Comparison of ENCODE assay signal across 8 cellular contexts in genomic region chr13:46455924-46456323, GRCh38.
DNase-seq lines count a peak whose midpoint lies in the region; ATAC-seq and TF ChIP-seq lines count a peak whose summit lies in the region.
"Not testable (repeated sequence)": the region's sequence is repeated elsewhere in the genome, so short reads cannot be mapped to it uniquely, and the experiment has no call there.

No MANE protein-coding gene starts in this region.

- not testable (repeated sequence) for H3K27ac Mint-ChIP-seq in T-helper 17 cell; chondrocyte (ENCODE audit: unreplicated experiment); stimulated activated memory B cell treated with anti-CD40 and anti-IgM and Interleukin-4, amounts not matched to agents 10 μg/mL and 1 μg/mL and 100 μg/mL, for 72 hours

- peak; percentile 77 for TF ChIP-seq CTCF in chondrocyte (IDR thresholded peaks at IDR 0.05)

- H3K9me3 ChIP-seq in T-helper 17 cell (ENCODE audit: control insufficient read depth, low read length, poor library complexity, severe bottlenecking): not testable (repeated sequence)

- not testable (repeated sequence) for H3K36me3 Mint-ChIP-seq in T-helper 17 cell (ENCODE audit: low read depth); chondrocyte (ENCODE audit: low read depth); stimulated activated memory B cell treated with anti-CD40 and anti-IgM and Interleukin-4, amounts not matched to agents 10 μg/mL and 1 μg/mL and 100 μg/mL, for 72 hours

- H3K27me3 Mint-ChIP-seq in T-helper 17 cell: peaks cover 11% of the 10 kb centered on the region
- not testable (repeated sequence) for H3K27me3 Mint-ChIP-seq in chondrocyte (ENCODE audit: low read depth); stimulated activated memory B cell treated with anti-CD40 and anti-IgM and Interleukin-4, amounts not matched to agents 10 μg/mL and 1 μg/mL and 100 μg/mL, for 72 hours

- not testable (repeated sequence) for H3K9me3 Mint-ChIP-seq in chondrocyte (ENCODE audit: low read depth); stimulated activated memory B cell treated with anti-CD40 and anti-IgM and Interleukin-4, amounts not matched to agents 10 μg/mL and 1 μg/mL and 100 μg/mL, for 72 hours

- not testable (repeated sequence) for H3K4me3 Mint-ChIP-seq in T-helper 17 cell; chondrocyte (ENCODE audit: unreplicated experiment); stimulated activated memory B cell treated with anti-CD40 and anti-IgM and Interleukin-4, amounts not matched to agents 10 μg/mL and 1 μg/mL and 100 μg/mL, for 72 hours

- ATAC-seq in GM19452 (IDR thresholded peaks at IDR 0.05; ENCODE audit: unreplicated experiment): peak; percentile 61
- ATAC-seq in HG03066 (IDR thresholded peaks at IDR 0.05; ENCODE audit: low read depth, unreplicated experiment): peak; percentile 86
- peak; percentile 68 for ATAC-seq in T-helper 17 cell
- ATAC-seq in left lobe of liver: peak; percentile 59
- peak; percentile 91 for ATAC-seq in stimulated activated memory B cell treated with anti-CD40 and anti-IgM and Interleukin-4, amounts not matched to agents 10 μg/mL and 1 μg/mL and 100 μg/mL, for 72 hours

- not testable (repeated sequence) for H3K4me1 Mint-ChIP-seq in T-helper 17 cell; chondrocyte (ENCODE audit: low read depth); stimulated activated memory B cell treated with anti-CD40 and anti-IgM and Interleukin-4, amounts not matched to agents 10 μg/mL and 1 μg/mL and 100 μg/mL, for 72 hours

- DNase-seq in DMS53 (lab: John Stamatoyannopoulos, UW): peak; percentile 16
- peak; percentile 1 for DNase-seq in NCI-H2107 (lab: John Stamatoyannopoulos, UW)
- DNase-seq in T-helper 17 cell; chondrocyte (ENCODE audit: low spot score); left lobe of liver (ENCODE audit: low spot score): not testable (repeated sequence)
